ENCODE assay signal across 20 cellular contexts in the genomic region with DNA sequence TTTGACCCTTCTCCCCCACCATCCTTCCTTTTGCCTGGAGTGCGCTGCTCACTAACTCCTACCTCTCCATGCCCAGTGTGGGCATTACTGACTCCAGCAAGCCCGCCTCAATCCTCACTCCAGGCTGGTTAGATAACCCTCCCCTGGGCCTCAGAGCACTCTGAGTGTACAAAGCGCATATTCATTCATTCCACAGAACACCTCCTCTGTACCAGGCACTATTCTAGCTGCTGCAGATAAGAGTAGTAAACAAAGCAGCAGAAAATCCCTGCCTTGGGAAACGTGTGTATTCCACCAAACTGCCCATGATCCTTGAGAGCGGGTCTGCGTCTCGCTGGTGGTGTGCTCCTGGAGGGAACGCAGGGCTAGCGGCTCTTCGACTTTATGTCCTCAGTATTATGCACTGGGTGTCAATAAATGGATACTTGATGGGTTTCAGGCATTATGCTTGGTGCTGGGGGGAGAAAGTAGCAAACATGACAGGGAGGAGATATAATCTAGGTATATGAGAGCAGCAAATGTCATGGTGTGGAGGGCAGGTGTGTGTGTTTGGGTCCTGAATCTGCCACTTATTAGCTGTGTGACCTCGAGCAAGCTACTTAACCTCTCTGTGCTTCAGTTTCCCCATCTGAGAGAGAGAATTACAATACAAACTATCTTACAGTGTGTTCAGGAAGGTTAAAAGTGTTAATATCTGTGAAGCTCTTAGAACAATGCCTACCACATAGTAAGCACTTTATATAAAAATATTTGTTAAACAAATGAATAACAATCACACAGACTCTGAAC. TPM values are rescaled to one million over a fixed set of nuclear protein-coding genes. Genes with fewer than 3 reads are reported as not detected.
"Had no signal": no experiment of that assay in that cellular context is flagged by ENCODE, and none has a peak within 500 bp of the region (broad histone marks: within the 10 kb centered on the region; RNA-seq: fewer than 3 reads in every experiment).

No MANE protein-coding gene starts in this region.

- ATAC-seq: foreskin keratinocyte, lower lobe of right lung had no signal

- H3K4me1 Mint-ChIP-seq: immature natural killer cell, neural crest cell had no signal

- H3K9me3 ChIP-seq: lower lobe of right lung, ovary, suprapubic skin had no signal

- H3K27ac ChIP-seq: brain microvascular endothelial cell, foreskin keratinocyte, lower lobe of right lung, ovary, suprapubic skin had no signal

- H3K36me3 Mint-ChIP-seq: activated naive CD8-positive, alpha-beta T cell; immature natural killer cell had no signal

- H3K36me3 ChIP-seq: brain microvascular endothelial cell, lower lobe of right lung, ovary, suprapubic skin had no signal

- H3K9me3 Mint-ChIP-seq: dendritic cell treated with granulocyte-macrophage colony-stimulating factor and Interleukin-4, amounts not matched to agents 40 ng/mL and 50 ng/mL, for 4 days; immature natural killer cell; neural crest cell; T-helper 2 cell treated with Interferon-gamma antibody and Interleukin-4, amounts not matched to agents 5 μg/mL and 100 μg/mL, for 36 hours had no signal

- DNase-seq: activated CD4-positive, alpha-beta T cell treated with anti-CD3 and anti-CD28 coated beads, Interleukin-2, amount 50 U/mL, for 1 hour; activated CD8-positive, alpha-beta memory T cell treated with anti-CD3 and anti-CD28 coated beads for 24 hours; activated gamma-delta T cell treated with Interleukin-2 at 50 U/mL for 16 hours; brain microvascular endothelial cell; effector memory CD4-positive, alpha-beta T cell; foreskin keratinocyte; glutamatergic neuron; immature natural killer cell; left cardiac atrium; lower lobe of right lung; ovary; stimulated activated CD4-positive, alpha-beta T cell treated with anti-CD3 and anti-CD28 coated beads, Interleukin-2, amount 100 ng/mL, for 48 hours; stimulated activated naive CD4-positive, alpha-beta T cell treated with Interleukin-2 at 50 U/mL for 16 hours; SW 1271 had no signal

- H3K4me1 ChIP-seq: foreskin keratinocyte, suprapubic skin had no signal

- H3K27ac Mint-ChIP-seq: activated naive CD8-positive, alpha-beta T cell; dendritic cell treated with granulocyte-macrophage colony-stimulating factor and Interleukin-4, amounts not matched to agents 40 ng/mL and 50 ng/mL, for 4 days; immature natural killer cell; T-helper 2 cell treated with Interferon-gamma antibody and Interleukin-4, amounts not matched to agents 5 μg/mL and 100 μg/mL, for 36 hours had no signal

- H3K27me3 ChIP-seq: brain microvascular endothelial cell, foreskin keratinocyte, ovary, suprapubic skin had no signal

- H3K4me3 ChIP-seq: lower lobe of right lung, ovary, suprapubic skin had no signal

- H3K4me3 Mint-ChIP-seq: activated naive CD8-positive, alpha-beta T cell; dendritic cell treated with granulocyte-macrophage colony-stimulating factor and Interleukin-4, amounts not matched to agents 40 ng/mL and 50 ng/mL, for 4 days; immature natural killer cell; neural crest cell; T-helper 2 cell treated with Interferon-gamma antibody and Interleukin-4, amounts not matched to agents 5 μg/mL and 100 μg/mL, for 36 hours had no signal

RNA-seq across cellular contexts. Expression of a gene that starts 3.0 kb away (rescaled TPM):
- total RNA-seq: foreskin keratinocyte, left cardiac atrium, lower lobe of right lung, neural crest cell, skeletal muscle tissue, suprapubic skin had no signal
- polyA plus RNA-seq: foreskin keratinocyte, immature natural killer cell, ovary had no signal

RNA-seq across cellular contexts. Expression of a gene that starts 27.9 kb away (rescaled TPM):
- total RNA-seq: foreskin keratinocyte, left cardiac atrium, lower lobe of right lung, neural crest cell, ovary, skeletal muscle tissue, suprapubic skin had no signal
- polyA plus RNA-seq: foreskin keratinocyte, immature natural killer cell, ovary had no signal
